In genomic region chr4:164866817-164867490, GRCh38 we compare ENCODE assay signal across 23 cellular contexts. TPM values are rescaled to one million over a fixed set of nuclear protein-coding genes. Genes with fewer than 3 reads are reported as not detected.
DNase-seq lines count a peak whose midpoint lies in the region; ATAC-seq and TF ChIP-seq lines count a peak whose summit lies in the region.
"Had no signal": no experiment of that assay in that cellular context is flagged by ENCODE, and none has a peak within 500 bp of the region (broad histone marks: within the 10 kb centered on the region; RNA-seq: fewer than 3 reads in every experiment).

No MANE protein-coding gene starts in this region.

- intact Hi-C loops in colonic mucosa (cut with DNase I), result no loop called here

- DNase-seq in AG10803 (ENCODE audit: low read depth), result peak; percentile 42
- peak; percentile 10 for DNase-seq in RPMI7951 (ENCODE audit: low read depth)
- DNase-seq in iPS-NIHi7 (ENCODE audit: extremely low spot score), result peak; percentile 55
- no peak for DNase-seq in colonic mucosa
- no peak for DNase-seq in brain microvascular endothelial cell
- DNase-seq in hepatic stellate cell (ENCODE audit: low spot score), result no peak
- DNase-seq: activated CD8-positive, alpha-beta memory T cell treated with anti-CD3 and anti-CD28 coated beads for 24 hours; caudate nucleus; CD4-positive, alpha-beta T cell; DMS79; effector CD4-positive, alpha-beta T cell; KG1; mammary epithelial cell; natural killer cell; NCI-H1092 treated with DMSO at 0.1 percent for 48 hours; psoas muscle; RPMI8226; T-helper 17 cell had no signal

- ATAC-seq in GM19463 (IDR thresholded peaks at IDR 0.05; ENCODE audit: unreplicated experiment) (peak; percentile 53), HG03342 (IDR thresholded peaks at IDR 0.05; ENCODE audit: unreplicated experiment) (no peak)
- ATAC-seq: natural killer cell; psoas muscle; stimulated activated effector memory CD8-positive, alpha-beta T cell treated with anti-CD3 and anti-CD28 coated beads, Interleukin-12 subunit alpha, Interleukin-12 subunit beta, amount 100 ng/mL, for 72 hours; T-helper 17 cell had no signal

- H3K9ac ChIP-seq in colonic mucosa (ENCODE audit: low read depth in 2 of 2, low read length in 2 of 2), result no peak overlapping the region

- H3K36me3 ChIP-seq in colonic mucosa (no peaks in the 10 kb centered on the region), brain microvascular endothelial cell (replicated peaks) (no peaks in the 10 kb centered on the region)

- no peak overlapping the region for H3K27ac ChIP-seq in colonic mucosa
- H3K27ac ChIP-seq in brain microvascular endothelial cell, result no peak overlapping the region
- H3K27ac ChIP-seq: psoas muscle had no signal

- no peak overlapping the region for H3K4me3 ChIP-seq in AG10803 (ENCODE audit: low read length)
- no peak overlapping the region for H3K4me3 ChIP-seq in colonic mucosa
- no peak overlapping the region for H3K4me3 ChIP-seq in brain microvascular endothelial cell (ENCODE audit: low read depth, low read length)
- H3K4me3 ChIP-seq: psoas muscle had no signal

- in situ Hi-C loops in brain microvascular endothelial cell (cut with HindIII; ENCODE audit: low pct_ligation_motif_present, low sequenced_read_pairs), result no loop called here

- H3K4me1 ChIP-seq in colonic mucosa, result no peaks in the 10 kb centered on the region
- H3K4me1 ChIP-seq: psoas muscle had no signal

- TF ChIP-seq CTCF in AG10803 (conservative IDR thresholded peaks at IDR 0.05; ENCODE audit: low read length) (no peak), colonic mucosa (IDR thresholded peaks at IDR 0.05) (no peak), brain microvascular endothelial cell (IDR thresholded peaks at IDR 0.05; ENCODE audit: low read depth, low read length, missing control alignments) (no peak)

- H3K27me3 ChIP-seq in colonic mucosa, result no peaks in the 10 kb centered on the region
- no peaks in the 10 kb centered on the region for H3K27me3 ChIP-seq in brain microvascular endothelial cell (replicated peaks)

- H3K9me3 ChIP-seq in colonic mucosa, result no peaks in the 10 kb centered on the region
- H3K9me3 ChIP-seq: psoas muscle had no signal

RNA-seq across cellular contexts. Expression of gene APELA, which starts 10.0 kb away (rescaled TPM):
- not detected in 2 replicates for total RNA-seq in RPMI7951 (2014; rRNA removed; shearing (Covaris generic))
- total RNA-seq in colonic mucosa, result not detected
- total RNA-seq: A172; activated T-helper 1 cell treated with anti-CD3 and anti-CD28 coated beads, Interleukin-12 subunit alpha, Interleukin-12 subunit beta, Interleukin-2, Interleukin-4 antibody, amounts not matched to agents 30 ng/mL and 10 ng/mL and 1 ng/mL, durations not matched to agents 14 hours and 24 hours and 36 hours; CD4-positive, alpha-beta T cell; natural killer cell; psoas muscle; T-helper 17 cell had no signal

Comparison
In these comparisons a context has a peak if more than half of its experiments do, and no peak if none do; other contexts are left out.
1. DNase-seq: peak in AG10803 (single experiment), RPMI7951 (single experiment) and iPS-NIHi7 (single experiment); none in colonic mucosa (single experiment), brain microvascular endothelial cell (single experiment) and hepatic stellate cell (single experiment).